In the genomic region with DNA sequence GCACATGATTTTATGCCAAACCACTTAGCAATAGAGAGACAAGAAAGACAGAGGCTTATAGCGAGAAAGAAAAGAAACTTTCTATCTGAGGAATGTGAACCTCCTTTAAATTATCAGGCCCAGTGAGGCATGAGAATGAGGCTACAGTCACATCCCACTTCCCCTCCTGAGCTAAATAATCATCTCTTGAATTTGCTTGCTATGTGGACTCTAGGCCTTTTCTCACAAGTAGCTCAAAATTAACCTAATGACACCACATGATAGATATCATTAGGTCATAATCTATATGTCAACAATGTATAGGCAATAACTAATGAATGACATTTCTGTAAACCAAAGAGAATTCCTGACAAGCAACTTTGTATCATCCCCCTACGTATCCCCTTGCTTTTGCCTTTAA, we compare ENCODE assay signal across 1 cellular context.
TF ChIP-seq lines count a peak whose summit lies in the region.

No MANE protein-coding gene starts in this region.

TF ChIP-seq in WTC11, 78 proteins besides CTCF, POLR2A, EP300 and RAD21 (continued from another document):
- TF ChIP-seq, protein P1, sequence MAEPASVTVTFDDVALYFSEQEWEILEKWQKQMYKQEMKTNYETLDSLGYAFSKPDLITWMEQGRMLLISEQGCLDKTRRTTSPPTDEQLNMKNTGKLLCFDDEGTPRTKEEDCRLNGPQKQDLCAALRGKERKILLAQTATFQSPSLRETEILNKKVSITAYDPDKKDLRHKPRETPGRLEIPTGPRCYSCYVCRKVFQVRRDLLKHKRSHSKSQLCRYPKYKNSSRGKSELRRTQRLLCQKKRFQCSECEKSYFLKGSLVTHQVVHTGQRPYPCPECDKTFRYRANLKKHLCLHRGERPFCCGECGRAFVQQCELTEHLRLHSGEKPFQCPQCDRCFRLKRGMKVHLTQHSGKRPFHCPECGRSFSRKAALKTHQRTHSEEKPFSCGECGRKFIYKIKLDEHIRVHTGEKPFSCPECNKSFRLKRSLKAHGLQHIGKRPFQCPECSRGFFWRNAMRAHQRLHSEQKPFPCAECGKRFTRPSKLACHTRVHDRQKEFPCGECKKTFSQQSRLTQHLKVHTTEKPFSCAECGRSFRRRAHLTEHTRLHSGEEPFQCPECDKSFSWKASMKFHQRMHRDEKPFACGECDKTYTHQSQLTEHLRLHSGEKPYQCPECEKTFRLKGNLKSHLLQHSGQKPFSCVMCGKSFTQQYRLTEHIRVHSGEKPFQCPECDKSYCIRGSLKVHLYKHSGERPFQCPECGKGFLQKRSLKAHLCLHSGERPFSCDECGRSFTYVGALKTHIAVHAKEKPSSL (CRISPR knock-in tag; conservative IDR thresholded peaks at IDR 0.05): no peak
- TF ChIP-seq NFYB (CRISPR knock-in tag; conservative IDR thresholded peaks at IDR 0.05; ENCODE audit: low read depth) (no peak), ZNF263 (CRISPR knock-in tag; IDR thresholded peaks at IDR 0.05; ENCODE audit: low read depth) (no peak)
- TF ChIP-seq, protein P2, sequence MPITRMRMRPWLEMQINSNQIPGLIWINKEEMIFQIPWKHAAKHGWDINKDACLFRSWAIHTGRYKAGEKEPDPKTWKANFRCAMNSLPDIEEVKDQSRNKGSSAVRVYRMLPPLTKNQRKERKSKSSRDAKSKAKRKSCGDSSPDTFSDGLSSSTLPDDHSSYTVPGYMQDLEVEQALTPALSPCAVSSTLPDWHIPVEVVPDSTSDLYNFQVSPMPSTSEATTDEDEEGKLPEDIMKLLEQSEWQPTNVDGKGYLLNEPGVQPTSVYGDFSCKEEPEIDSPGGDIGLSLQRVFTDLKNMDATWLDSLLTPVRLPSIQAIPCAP (CRISPR knock-in tag; IDR thresholded peaks at IDR 0.05): no peak
